1 cellular context compared by ENCODE assay signal in the genomic region with DNA sequence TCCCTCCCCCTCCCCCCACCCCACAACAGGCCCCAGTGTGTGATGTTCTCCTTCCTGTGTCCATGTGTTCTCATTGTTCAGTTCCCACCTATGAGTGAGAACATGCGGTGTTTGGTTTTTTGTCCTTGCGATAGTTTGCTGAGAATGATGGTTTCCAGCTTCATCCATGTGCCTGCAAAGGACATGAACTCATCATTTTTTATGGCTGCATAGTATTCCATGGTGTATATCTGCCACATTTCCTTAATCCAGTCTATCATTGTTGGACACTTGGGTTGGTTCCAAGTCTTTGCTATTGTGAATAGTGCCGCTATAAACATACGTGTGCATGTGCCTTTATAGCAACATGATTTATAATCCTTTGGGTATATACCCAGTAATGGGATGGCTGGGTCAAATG. TPM values are rescaled to one million over a fixed set of nuclear protein-coding genes. Genes with fewer than 3 reads are reported as not detected.
"Had no signal": no experiment of that assay in that cellular context is flagged by ENCODE, and none has a peak within 500 bp of the region (broad histone marks: within the 10 kb centered on the region; RNA-seq: fewer than 3 reads in every experiment).

No MANE protein-coding gene starts in this region.

RNA-seq across cellular contexts. Expression of gene ITGA8, which starts 41.5 kb away (rescaled TPM):
- polyA plus RNA-seq: GM12878 had no signal
